1 cellular context compared by ENCODE assay signal in genomic region chr6:43784049-43784855, GRCh38.
TF ChIP-seq lines count a peak whose summit lies in the region.

No MANE protein-coding gene starts in this region.

TF ChIP-seq in K562, 482 proteins besides CTCF, POLR2A, EP300 and RAD21 (continued from another document):
- TF ChIP-seq RBM22 (IDR thresholded peaks at IDR 0.05; ENCODE audit: low read depth, low read length, poor library complexity, severe bottlenecking) (peak; percentile 90), XRCC4 (IDR thresholded peaks at IDR 0.05; ENCODE audit: extremely low read depth, insufficient read depth, insufficient read length) (no peak), POLR2B (IDR thresholded peaks at IDR 0.05; ENCODE audit: low read depth, partially characterized antibody) (peak; percentile 23), RBFOX2 (IDR thresholded peaks at IDR 0.05; ENCODE audit: low read depth, low read length) (peak; percentile 73), HMGN3 (IDR thresholded peaks at IDR 0.05; ENCODE audit: borderline replicate concordance, extremely low read depth, insufficient read length, low read depth, low read length) (peak; percentile 30), ZNF175 (CRISPR knock-in tag; IDR thresholded peaks at IDR 0.05; ENCODE audit: low read depth) (no peak)
- TF ChIP-seq, protein P1, sequence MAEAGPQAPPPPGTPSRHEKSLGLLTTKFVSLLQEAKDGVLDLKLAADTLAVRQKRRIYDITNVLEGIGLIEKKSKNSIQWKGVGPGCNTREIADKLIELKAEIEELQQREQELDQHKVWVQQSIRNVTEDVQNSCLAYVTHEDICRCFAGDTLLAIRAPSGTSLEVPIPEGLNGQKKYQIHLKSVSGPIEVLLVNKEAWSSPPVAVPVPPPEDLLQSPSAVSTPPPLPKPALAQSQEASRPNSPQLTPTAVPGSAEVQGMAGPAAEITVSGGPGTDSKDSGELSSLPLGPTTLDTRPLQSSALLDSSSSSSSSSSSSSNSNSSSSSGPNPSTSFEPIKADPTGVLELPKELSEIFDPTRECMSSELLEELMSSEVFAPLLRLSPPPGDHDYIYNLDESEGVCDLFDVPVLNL (CRISPR knock-in tag; IDR thresholded peaks at IDR 0.05; ENCODE audit: low read depth): no peak
- TF ChIP-seq, protein P2, sequence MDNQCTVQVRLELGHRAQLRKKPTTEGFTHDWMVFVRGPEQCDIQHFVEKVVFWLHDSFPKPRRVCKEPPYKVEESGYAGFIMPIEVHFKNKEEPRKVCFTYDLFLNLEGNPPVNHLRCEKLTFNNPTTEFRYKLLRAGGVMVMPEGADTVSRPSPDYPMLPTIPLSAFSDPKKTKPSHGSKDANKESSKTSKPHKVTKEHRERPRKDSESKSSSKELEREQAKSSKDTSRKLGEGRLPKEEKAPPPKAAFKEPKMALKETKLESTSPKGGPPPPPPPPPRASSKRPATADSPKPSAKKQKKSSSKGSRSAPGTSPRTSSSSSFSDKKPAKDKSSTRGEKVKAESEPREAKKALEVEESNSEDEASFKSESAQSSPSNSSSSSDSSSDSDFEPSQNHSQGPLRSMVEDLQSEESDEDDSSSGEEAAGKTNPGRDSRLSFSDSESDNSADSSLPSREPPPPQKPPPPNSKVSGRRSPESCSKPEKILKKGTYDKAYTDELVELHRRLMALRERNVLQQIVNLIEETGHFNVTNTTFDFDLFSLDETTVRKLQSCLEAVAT (IDR thresholded peaks at IDR 0.05): peak in 1 of 2 experiments; percentile 91; a peak in 2 of 4 replicates
- TF ChIP-seq, protein P3, sequence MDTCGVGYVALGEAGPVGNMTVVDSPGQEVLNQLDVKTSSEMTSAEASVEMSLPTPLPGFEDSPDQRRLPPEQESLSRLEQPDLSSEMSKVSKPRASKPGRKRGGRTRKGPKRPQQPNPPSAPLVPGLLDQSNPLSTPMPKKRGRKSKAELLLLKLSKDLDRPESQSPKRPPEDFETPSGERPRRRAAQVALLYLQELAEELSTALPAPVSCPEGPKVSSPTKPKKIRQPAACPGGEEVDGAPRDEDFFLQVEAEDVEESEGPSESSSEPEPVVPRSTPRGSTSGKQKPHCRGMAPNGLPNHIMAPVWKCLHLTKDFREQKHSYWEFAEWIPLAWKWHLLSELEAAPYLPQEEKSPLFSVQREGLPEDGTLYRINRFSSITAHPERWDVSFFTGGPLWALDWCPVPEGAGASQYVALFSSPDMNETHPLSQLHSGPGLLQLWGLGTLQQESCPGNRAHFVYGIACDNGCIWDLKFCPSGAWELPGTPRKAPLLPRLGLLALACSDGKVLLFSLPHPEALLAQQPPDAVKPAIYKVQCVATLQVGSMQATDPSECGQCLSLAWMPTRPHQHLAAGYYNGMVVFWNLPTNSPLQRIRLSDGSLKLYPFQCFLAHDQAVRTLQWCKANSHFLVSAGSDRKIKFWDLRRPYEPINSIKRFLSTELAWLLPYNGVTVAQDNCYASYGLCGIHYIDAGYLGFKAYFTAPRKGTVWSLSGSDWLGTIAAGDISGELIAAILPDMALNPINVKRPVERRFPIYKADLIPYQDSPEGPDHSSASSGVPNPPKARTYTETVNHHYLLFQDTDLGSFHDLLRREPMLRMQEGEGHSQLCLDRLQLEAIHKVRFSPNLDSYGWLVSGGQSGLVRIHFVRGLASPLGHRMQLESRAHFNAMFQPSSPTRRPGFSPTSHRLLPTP (IDR thresholded peaks at IDR 0.05; ENCODE audit: borderline replicate concordance, extremely low read depth, insufficient read length): no peak
